Comparison of ENCODE assay signal across 7 cellular contexts in genomic region chr14:76456200-76456599, GRCh38.
A peak's percentile ranks its signal among the peaks of the same experiment; 100 is the strongest.
DNase-seq lines count a peak whose midpoint lies in the region; ATAC-seq and TF ChIP-seq lines count a peak whose summit lies in the region.

No MANE protein-coding gene starts in this region.

- no peaks in the 10 kb centered on the region for H3K36me3 Mint-ChIP-seq in neural crest cell (ENCODE audit: low read depth)

- H3K4me3 ChIP-seq in H7 (ENCODE audit: insufficient read depth, low read depth, low read length): no peak overlapping the region
- H3K4me3 ChIP-seq in OCI-LY1 (ENCODE audit: low read depth, low read length, poor library complexity, severe bottlenecking): no peak overlapping the region

- no peak overlapping the region for H3K9ac ChIP-seq in OCI-LY1 (ENCODE audit: low read length)

- DNase-seq in DMS53 (lab: John Stamatoyannopoulos, UW): peak; percentile 72
- peak; percentile 78 for DNase-seq in H7
- peak; percentile 66 for DNase-seq in ecto neural progenitor cell (ENCODE audit: low spot score)
- peak; percentile 67 for DNase-seq in neural crest cell (ENCODE audit: low read depth, low spot score)
- DNase-seq in NCI-H2029 (lab: John Stamatoyannopoulos, UW): no peak

- no peaks in the 10 kb centered on the region for H3K4me1 ChIP-seq in OCI-LY1 (ENCODE audit: insufficient read depth, low read length, severe bottlenecking)

- H3K9me3 Mint-ChIP-seq in neural crest cell: no peaks in the 10 kb centered on the region

- no peaks in the 10 kb centered on the region for H3K9me3 ChIP-seq in OCI-LY1 (ENCODE audit: low read length)

- no peak overlapping the region for H2AFZ ChIP-seq in OCI-LY1 (ENCODE audit: low read length)

- peak; percentile 69 for TF ChIP-seq CTCF in OCI-LY1 (IDR thresholded peaks at IDR 0.05; ENCODE audit: low read length)
- peak; percentile 63 for TF ChIP-seq CTCF in neural crest cell (conservative IDR thresholded peaks at IDR 0.05)

- H3F3A ChIP-seq in OCI-LY1 (ENCODE audit: insufficient read depth, low read length): no peaks in the 10 kb centered on the region

- H3K27me3 ChIP-seq in H7 (ENCODE audit: control insufficient read depth, insufficient read depth, low read length): no peaks in the 10 kb centered on the region; the same call in 1 of the 2 replicates
- 0 out of 2 replicates have a peak, but pooled peaks cover 4% of the 10 kb centered on the region for H3K27me3 ChIP-seq in OCI-LY1 (ENCODE audit: insufficient read depth, low read length)

- no peaks in the 10 kb centered on the region for H3K79me2 ChIP-seq in OCI-LY1 (ENCODE audit: insufficient read depth, low read length)

- H3K9me2 ChIP-seq in OCI-LY1 (ENCODE audit: low read depth, low read length): no peaks in the 10 kb centered on the region

- H3K27ac Mint-ChIP-seq in neural crest cell (ENCODE audit: unreplicated experiment): no peak overlapping the region

- H4K20me1 ChIP-seq in OCI-LY1 (ENCODE audit: insufficient read depth, low read length): no peaks in the 10 kb centered on the region

- H3K36me3 ChIP-seq in H7 (replicated peaks; ENCODE audit: control insufficient read depth, insufficient read depth, low read length) (no peaks in the 10 kb centered on the region), OCI-LY1 (ENCODE audit: insufficient read depth, low read length) (no peaks in the 10 kb centered on the region)

- ATAC-seq in GM21360 (IDR thresholded peaks at IDR 0.05; ENCODE audit: unreplicated experiment): no peak

- H3K4me3 Mint-ChIP-seq in neural crest cell: no peak overlapping the region

- peaks cover 8% of the 10 kb centered on the region for H3K4me1 Mint-ChIP-seq in neural crest cell

- no peak overlapping the region for H3K27ac ChIP-seq in OCI-LY1 (ENCODE audit: low read depth, low read length, poor library complexity, severe bottlenecking)

- H3K4me2 ChIP-seq in OCI-LY1 (ENCODE audit: low read length): no peak overlapping the region

- no peaks in the 10 kb centered on the region for H3K27me3 Mint-ChIP-seq in neural crest cell (ENCODE audit: low read depth)
